ENCODE assay signal across 2 cellular contexts in genomic region chr11:5228124-5228523, GRCh38.
TF ChIP-seq lines count a peak whose summit lies in the region.

No MANE protein-coding gene starts in this region.

TF ChIP-seq in IMR-90, 13 proteins besides CTCF, POLR2A, EP300 and RAD21:
- TF ChIP-seq ELK1 (IDR thresholded peaks at IDR 0.05; ENCODE audit: borderline replicate concordance, low read depth, low read length) (no peak), MAZ (IDR thresholded peaks at IDR 0.05; ENCODE audit: borderline replicate concordance, low read depth, low read length) (no peak), SMC3 (IDR thresholded peaks at IDR 0.05; ENCODE audit: low read depth, low read length) (no peak), FOS (IDR thresholded peaks at IDR 0.05; ENCODE audit: low read depth, low read length) (no peak), RFX5 (IDR thresholded peaks at IDR 0.05; ENCODE audit: low read depth, low read length) (no peak), USF2 (IDR thresholded peaks at IDR 0.05; ENCODE audit: low read depth, low read length) (no peak), RCOR1 (IDR thresholded peaks at IDR 0.05; ENCODE audit: insufficient replicate concordance, low read length) (no peak), CHD1 (IDR thresholded peaks at IDR 0.05; ENCODE audit: low read depth, low read length) (no peak), CEBPB (IDR thresholded peaks at IDR 0.05; ENCODE audit: low read depth, low read length) (no peak), MAFK (IDR thresholded peaks at IDR 0.05; ENCODE audit: low read depth, low read length) (no peak), BHLHE40 (IDR thresholded peaks at IDR 0.05; ENCODE audit: low read depth, low read length) (no peak), MXI1 (IDR thresholded peaks at IDR 0.05; ENCODE audit: borderline replicate concordance, low read depth, low read length) (no peak), NFE2L2 (IDR thresholded peaks at IDR 0.05; ENCODE audit: low read depth, low read length) (no peak)

TF ChIP-seq in K562, 482 proteins besides CTCF, POLR2A, EP300 and RAD21:
- TF ChIP-seq ZNF12 (CRISPR knock-in tag; IDR thresholded peaks at IDR 0.05) (no peak), PKNOX1 (IDR thresholded peaks at IDR 0.05) (peak; percentile 91), JUN (IDR thresholded peaks at IDR 0.05; ENCODE audit: borderline replicate concordance, low read depth, low read length) (no peak), JUN (CRISPR knock-in tag; IDR thresholded peaks at IDR 0.05; ENCODE audit: borderline replicate concordance) (no peak), MAZ (CRISPR knock-in tag; conservative IDR thresholded peaks at IDR 0.05 in 1 of 2, IDR thresholded peaks at IDR 0.05 in 1 of 2) (no peak), LEF1 (IDR thresholded peaks at IDR 0.05) (no peak), SFPQ (IDR thresholded peaks at IDR 0.05; ENCODE audit: low read depth, low read length) (no peak), MYBL2 (IDR thresholded peaks at IDR 0.05; ENCODE audit: low read depth) (no peak), MYBL2 (CRISPR knock-in tag; IDR thresholded peaks at IDR 0.05; ENCODE audit: borderline replicate concordance) (no peak), TAF9B (IDR thresholded peaks at IDR 0.05; ENCODE audit: partially characterized antibody) (no peak)
TF ChIP-seq in K562: peak in this region for 1.
